ENCODE assay signal across 10 cellular contexts in genomic region chr13:100658363-100658762, GRCh38. TPM values are rescaled to one million over a fixed set of nuclear protein-coding genes. Genes with fewer than 3 reads are reported as not detected.
DNase-seq lines count a peak whose midpoint lies in the region; ATAC-seq and TF ChIP-seq lines count a peak whose summit lies in the region.
"Had no signal": no experiment of that assay in that cellular context is flagged by ENCODE, and none has a peak within 500 bp of the region (broad histone marks: within the 10 kb centered on the region; RNA-seq: fewer than 3 reads in every experiment).

No MANE protein-coding gene starts in this region.

- H3K9me2 ChIP-seq in SK-N-SH: no peaks in the 10 kb centered on the region

- H3K4me3 ChIP-seq in tibial nerve (no peak overlapping the region), gastroesophageal sphincter (no peak overlapping the region), SK-N-SH (ENCODE audit: low read depth in 2 of 2, low read length in 1 of 2) (no peak overlapping the region)

- H3K4me3 Mint-ChIP-seq in activated naive CD4-positive, alpha-beta T cell treated with anti-CD3 and anti-CD28 coated beads, Interleukin-2, amount 10 ng/mL, durations not matched to agents 7 days and 5 days: no peak overlapping the region
- no peak overlapping the region for H3K4me3 Mint-ChIP-seq in activated B cell treated with CpG ODN at 0.5 μM for 24 hours
- H3K4me3 Mint-ChIP-seq: activated naive CD4-positive, alpha-beta T cell treated with anti-CD3 and anti-CD28 coated beads for 36 hours had no signal

- H3K36me3 ChIP-seq in tibial nerve: peaks cover 0 to 76% (median 0%) of the 10 kb centered on the region in 3 donors
- peaks cover 0 to 90% of the 10 kb centered on the region in 2 donors for H3K36me3 ChIP-seq in gastroesophageal sphincter
- H3K36me3 ChIP-seq in SK-N-SH (replicated peaks in 1 of 2; ENCODE audit: control insufficient read depth in 1 of 2, insufficient read depth in 2 of 2, low read length in 1 of 2): peaks cover 15 to 59% of the 10 kb centered on the region in 2 experiments

- TF ChIP-seq EP300 in tibial nerve (IDR thresholded peaks at IDR 0.05): no peak
- no peak for TF ChIP-seq EP300 in gastroesophageal sphincter (IDR thresholded peaks at IDR 0.05)
- no peak for TF ChIP-seq EP300 in SK-N-SH (IDR thresholded peaks at IDR 0.05; ENCODE audit: borderline replicate concordance in 1 of 2, low read depth in 1 of 2, low read length in 1 of 2)

- H2AFZ ChIP-seq in SK-N-SH (ENCODE audit: low read depth): no peak overlapping the region

- TF ChIP-seq POLR2A in tibial nerve (IDR thresholded peaks at IDR 0.05) (no peak), gastroesophageal sphincter (IDR thresholded peaks at IDR 0.05) (no peak)

- WGBS in tibial nerve, 2 donors: 43 to 50% methylated on average over 2 of the region's 2 CpGs
- 0 to 50% methylated on average over 1 to 2 of the region's 2 CpGs for WGBS in gastroesophageal sphincter (ENCODE audit: low coverage in 1 of 2), 2 donors
- 94% methylated on average over 2 of the region's 2 CpGs for WGBS in SK-N-SH (ENCODE audit: low lambda C conversion rate)

- no peaks in the 10 kb centered on the region for H3F3A ChIP-seq in SK-N-SH (replicated peaks; ENCODE audit: insufficient read depth)

- DNase-seq in activated naive CD4-positive, alpha-beta T cell treated with anti-CD3 and anti-CD28 coated beads, Interleukin-2, amount 10 ng/mL, durations not matched to agents 7 days and 5 days: peak; percentile 34
- no peak for DNase-seq in activated naive CD4-positive, alpha-beta T cell treated with Interleukin-2 at 50 U/mL for 16 hours
- no peak for DNase-seq in activated B cell treated with CpG ODN at 0.5 μM for 24 hours
- no peak for DNase-seq in tibial nerve (ENCODE audit: low spot score in 2 of 2)
- DNase-seq in globus pallidus (ENCODE audit: low spot score): no peak
- DNase-seq in SK-N-SH: no peak
- DNase-seq: activated naive CD4-positive, alpha-beta T cell treated with anti-CD3 and anti-CD28 coated beads for 36 hours; NCI-H2081 had no signal

- TF ChIP-seq CTCF in activated B cell treated with CpG ODN at 0.5 μM for 24 hours (IDR thresholded peaks at IDR 0.05): no peak
- TF ChIP-seq CTCF in tibial nerve (IDR thresholded peaks at IDR 0.05): no peak
- TF ChIP-seq CTCF in gastroesophageal sphincter (IDR thresholded peaks at IDR 0.05): no peak
- no peak for TF ChIP-seq CTCF in SK-N-SH (IDR thresholded peaks at IDR 0.05)

- no peak overlapping the region for H3K4me2 ChIP-seq in SK-N-SH

- H3K79me2 ChIP-seq in SK-N-SH (ENCODE audit: insufficient read depth): no peaks in the 10 kb centered on the region

- no peaks in the 10 kb centered on the region for H3K27me3 Mint-ChIP-seq in activated naive CD4-positive, alpha-beta T cell treated with anti-CD3 and anti-CD28 coated beads, Interleukin-2, amount 10 ng/mL, durations not matched to agents 7 days and 5 days
- no peaks in the 10 kb centered on the region for H3K27me3 Mint-ChIP-seq in activated B cell treated with CpG ODN at 0.5 μM for 24 hours

- CTCF ChIA-PET in activated naive CD4-positive, alpha-beta T cell treated with anti-CD3 and anti-CD28 coated beads, Interleukin-2, amount 10 ng/mL, durations not matched to agents 7 days and 5 days (lab: Charles Lee): interaction anchor here (0.9 kb wide), 1 partner anchor 86 kb away, joined by 3 read pairs; no protein-coding TSS in a partner anchor
- CTCF ChIA-PET in activated B cell treated with CpG ODN at 0.5 μM for 24 hours (lab: Charles Lee) (interaction anchor here (0.7 kb wide), 1 partner anchor 86 kb away, joined by 3 read pairs; no protein-coding TSS in a partner anchor), SK-N-SH (lab: Yijun Ruan, JAX) (interaction anchor here (0.7 to 0.8 kb wide), 3 partner anchors 9 to 443 kb away, joined by 3 to 4 read pairs (median 3); partner anchors contain the start of gene TMTC4)

- H3K9me3 ChIP-seq in tibial nerve (no peaks in the 10 kb centered on the region), gastroesophageal sphincter (no peaks in the 10 kb centered on the region), SK-N-SH (no peaks in the 10 kb centered on the region)

- H4K20me1 ChIP-seq in SK-N-SH (ENCODE audit: insufficient read depth): no peaks in the 10 kb centered on the region

- H3K36me3 Mint-ChIP-seq in activated naive CD4-positive, alpha-beta T cell treated with anti-CD3 and anti-CD28 coated beads, Interleukin-2, amount 10 ng/mL, durations not matched to agents 7 days and 5 days: peaks cover 69% of the 10 kb centered on the region
- H3K36me3 Mint-ChIP-seq in activated B cell treated with CpG ODN at 0.5 μM for 24 hours (ENCODE audit: low read depth): peaks cover 48% of the 10 kb centered on the region

- H3K27me3 ChIP-seq in tibial nerve: no peaks in the 10 kb centered on the region
- no peaks in the 10 kb centered on the region for H3K27me3 ChIP-seq in gastroesophageal sphincter
- H3K27me3 ChIP-seq in SK-N-SH (ENCODE audit: insufficient read depth): no peaks in the 10 kb centered on the region

- H3K27ac ChIP-seq in tibial nerve (peak overlapping the region in 3 of 4 donors; percentile 15 to 74 (median 70)), gastroesophageal sphincter (no peak overlapping the region), SK-N-SH (ENCODE audit: low read depth in 2 of 2, low read length in 1 of 2) (no peak overlapping the region)

- peaks cover 0 to 8% (median 4%) of the 10 kb centered on the region in 4 donors for H3K4me1 ChIP-seq in tibial nerve
- H3K4me1 ChIP-seq in gastroesophageal sphincter: no peaks in the 10 kb centered on the region
- H3K4me1 ChIP-seq in SK-N-SH (ENCODE audit: control insufficient read depth in 1 of 2, insufficient read depth in 2 of 2, low read depth in 1 of 2, low read length in 1 of 2): no peaks in the 10 kb centered on the region; a peak in 1 of 4 replicates

- H3K9me3 Mint-ChIP-seq in activated naive CD4-positive, alpha-beta T cell treated with anti-CD3 and anti-CD28 coated beads, Interleukin-2, amount 10 ng/mL, durations not matched to agents 7 days and 5 days: no peaks in the 10 kb centered on the region
- no peaks in the 10 kb centered on the region for H3K9me3 Mint-ChIP-seq in activated B cell treated with CpG ODN at 0.5 μM for 24 hours
- H3K9me3 Mint-ChIP-seq: activated naive CD4-positive, alpha-beta T cell treated with anti-CD3 and anti-CD28 coated beads for 36 hours had no signal

- TF ChIP-seq RAD21 in SK-N-SH (IDR thresholded peaks at IDR 0.05; ENCODE audit: low read length): no peak

- H3K27ac Mint-ChIP-seq in activated naive CD4-positive, alpha-beta T cell treated with anti-CD3 and anti-CD28 coated beads, Interleukin-2, amount 10 ng/mL, durations not matched to agents 7 days and 5 days: peak overlapping the region; percentile 79
- peak overlapping the region; percentile 43 for H3K27ac Mint-ChIP-seq in activated B cell treated with CpG ODN at 0.5 μM for 24 hours
- H3K27ac Mint-ChIP-seq: activated naive CD4-positive, alpha-beta T cell treated with anti-CD3 and anti-CD28 coated beads for 36 hours had no signal

- intact Hi-C loops in activated B cell treated with CpG ODN at 0.5 μM for 24 hours (cut with micrococcal nuclease): no loop called here

- no peak overlapping the region for H3K9ac ChIP-seq in SK-N-SH

- ATAC-seq in HG02981 (IDR thresholded peaks at IDR 0.05; ENCODE audit: unreplicated experiment) (peak; percentile 81), activated B cell treated with CpG ODN at 0.5 μM for 24 hours (ENCODE audit: low read depth) (peak; percentile 28), gastroesophageal sphincter (no peak)

- POLR2A ChIA-PET in activated B cell treated with CpG ODN at 0.5 μM for 24 hours (lab: Charles Lee): no interaction called here
- POLR2A ChIA-PET in SK-N-SH (lab: Yijun Ruan, JAX): no interaction called here

- H3K4me1 Mint-ChIP-seq in activated naive CD4-positive, alpha-beta T cell treated with anti-CD3 and anti-CD28 coated beads, Interleukin-2, amount 10 ng/mL, durations not matched to agents 7 days and 5 days: peaks cover 29% of the 10 kb centered on the region
- peaks cover 17% of the 10 kb centered on the region for H3K4me1 Mint-ChIP-seq in activated B cell treated with CpG ODN at 0.5 μM for 24 hours

TF ChIP-seq in SK-N-SH, 30 proteins besides CTCF, POLR2A, EP300 and RAD21:
- TF ChIP-seq GATA2 (CRISPR knock-in tag; IDR thresholded peaks at IDR 0.05): no peak
- TF ChIP-seq TEAD4 (IDR thresholded peaks at IDR 0.05; ENCODE audit: borderline replicate concordance, insufficient read depth): no peak
- no peak for TF ChIP-seq MAX (IDR thresholded peaks at IDR 0.05; ENCODE audit: low read depth)
- TF ChIP-seq POLR2AphosphoS5 (IDR thresholded peaks at IDR 0.05; ENCODE audit: low read depth, low read length): no peak

RNA-seq across cellular contexts. Expression of gene TMTC4, which starts 16.2 kb away (rescaled TPM):
- total RNA-seq in activated B cell treated with CpG ODN at 0.5 μM for 24 hours: 13.6 and 17.0 TPM in 2 replicates
- total RNA-seq in tibial nerve: 10 to 100 TPM; 12.5 to 28.5 (median 14.8) TPM
- total RNA-seq in gastroesophageal sphincter: 10 to 100 TPM in 2 of 4 donors, 1 to 10 TPM in 2; 7.0 to 15.3 (median 10.0) TPM
- 22.3 and 24.4 TPM in 2 replicates for polyA plus RNA-seq in SK-N-SH (2012; rRNA removed)
- polyA plus RNA-seq in SK-N-SH (2012; cell fraction: cytosol; rRNA removed): 15.4 and 18.8 TPM in 2 replicates
- 45.5 and 55.7 TPM in 2 replicates for polyA plus RNA-seq in SK-N-SH (2012; cell fraction: nucleus; rRNA removed)

Comparison
In these comparisons a context has a peak if more than half of its experiments do, and no peak if none do; other contexts are left out.
1. H3K27ac ChIP-seq: peak in tibial nerve (3 of 4); none in gastroesophageal sphincter (0 of 4) and SK-N-SH (0 of 2).